Comparison of ENCODE assay signal across 8 cellular contexts in the genomic region with DNA sequence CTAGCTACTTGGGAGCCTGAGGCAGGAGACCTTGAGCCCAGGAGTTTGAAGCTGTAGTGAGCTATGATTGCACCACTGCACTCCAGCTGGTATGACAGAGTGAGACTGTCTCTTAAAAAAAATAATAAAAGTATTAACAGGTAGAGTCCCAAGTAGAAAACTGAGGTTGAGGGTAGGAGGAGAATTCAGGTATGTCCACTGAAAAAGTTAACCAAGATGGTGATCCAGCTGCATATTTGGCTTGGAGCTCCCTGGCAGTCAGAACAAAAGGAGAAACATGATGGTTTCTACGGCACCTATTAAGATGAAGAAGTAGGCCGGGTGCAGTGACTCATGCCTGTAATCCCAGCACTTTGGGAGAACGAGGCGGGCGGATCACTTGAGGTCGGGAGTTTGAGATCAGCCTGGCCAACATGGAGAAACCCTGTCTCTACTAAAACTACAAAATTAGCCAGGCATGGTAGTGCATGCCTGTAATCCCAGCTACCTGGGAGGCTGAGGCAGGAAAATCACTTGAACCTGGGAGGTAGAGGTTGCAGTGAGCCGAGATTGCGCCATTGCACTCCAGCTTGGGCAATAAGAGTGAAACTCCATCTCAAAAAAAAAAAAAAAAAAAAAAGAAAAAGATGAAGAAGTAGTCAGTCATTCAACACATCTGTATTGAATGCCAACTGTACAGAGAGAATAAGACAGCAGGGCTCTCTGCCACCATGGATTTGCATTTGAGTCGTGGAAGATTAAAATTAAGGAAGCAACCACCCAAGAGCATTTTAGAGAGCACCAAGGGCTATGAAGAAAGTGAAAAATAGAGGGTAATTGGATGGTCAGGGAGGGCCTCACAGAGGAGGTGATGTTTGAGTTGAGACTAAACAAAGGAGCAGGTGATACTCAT. TPM values are rescaled to one million over a fixed set of nuclear protein-coding genes. Genes with fewer than 3 reads are reported as not detected.
A peak's percentile ranks its signal among the peaks of the same experiment; 100 is the strongest.
DNase-seq lines count a peak whose midpoint lies in the region; ATAC-seq, FAIRE-seq and TF ChIP-seq lines count a peak whose summit lies in the region.
"Not testable (repeated sequence)": the region's sequence is repeated elsewhere in the genome, so short reads cannot be mapped to it uniquely, and the experiment has no call there.

No MANE protein-coding gene starts in this region.

- TF ChIP-seq POLR2A in K562 (conservative IDR thresholded peaks at IDR 0.05): not testable (repeated sequence)

- CTCF ChIA-PET in K562 (lab: Yijun Ruan, JAX; ENCODE audit: low intra/inter-chr PET ratio): not testable (repeated sequence)
- CTCF ChIA-PET in naive thymus-derived CD4-positive, alpha-beta T cell (lab: Charles Lee): interaction anchor here (0.8 to 1.4 kb wide), 5 partner anchors 19 to 172 kb away, joined by 3 to 4 read pairs (median 3); no protein-coding TSS in a partner anchor

- H2AFZ ChIP-seq in K562 (ENCODE audit: low read depth, low read length): peak overlapping the region; percentile 54
- not testable (repeated sequence) for H2AFZ ChIP-seq in smooth muscle cell (ENCODE audit: low read depth)

- FAIRE-seq in K562 (lab: Jason Lieb, UNC): not testable (repeated sequence)

- not testable (repeated sequence) for H3K27me3 Mint-ChIP-seq in naive thymus-derived CD4-positive, alpha-beta T cell

- H3K4me1 ChIP-seq in BLaER1 (peaks cover 53% of the 10 kb centered on the region), K562 (replicated peaks in 1 of 2; ENCODE audit: control insufficient read depth in 2 of 2, insufficient read depth in 2 of 2, low read length in 2 of 2) (peaks cover 17 to 42% of the 10 kb centered on the region in 2 experiments), esophagus (ENCODE audit: control insufficient read depth in 2 of 2, insufficient read depth in 2 of 2, low read length in 1 of 2) (peaks cover 10 to 13% of the 10 kb centered on the region in 2 donors)
- not testable (repeated sequence) for H3K4me1 ChIP-seq in naive thymus-derived CD4-positive, alpha-beta T cell (ENCODE audit: control insufficient read depth in 2 of 2, insufficient read depth in 2 of 2, low read length in 2 of 2); smooth muscle cell (ENCODE audit: low read depth)

- H3F3A ChIP-seq in smooth muscle cell (ENCODE audit: low read depth): not testable (repeated sequence)

- not testable (repeated sequence) for H3K9me1 ChIP-seq in K562 (ENCODE audit: control insufficient read depth, insufficient read depth, low read length)

- H3K4me2 ChIP-seq in BLaER1 (peak overlapping the region; percentile 80), K562 (ENCODE audit: insufficient read depth, low read length) (peak overlapping the region; percentile 58; the same call in 1 of the 2 replicates), smooth muscle cell (peak overlapping the region; percentile 40)

- peak; percentile 13 for DNase-seq in LHCN-M2 (ENCODE audit: low read depth)
- DNase-seq in RPMI7951 (ENCODE audit: low read depth): peak; percentile 48
- peak in 1 of 4 experiments; percentile 32 for DNase-seq in K562 (ENCODE audit: extremely low read depth in 1 of 4, low spot score in 3 of 4)
- peak; percentile 52 for DNase-seq in iris pigment epithelial cell (ENCODE audit: low read depth)
- DNase-seq in naive thymus-derived CD4-positive, alpha-beta T cell; smooth muscle cell (lab: John Stamatoyannopoulos, UW; ENCODE audit: unreplicated experiment): not testable (repeated sequence)

- POLR2A ChIA-PET in K562 (lab: Yijun Ruan, JAX): interaction anchor here (0.6 to 1.1 kb wide), 6 partner anchors 8 to 467 kb away, joined by 3 to 4 read pairs (median 3); a partner anchor contains a TSS
- POLR2A ChIA-PET in naive thymus-derived CD4-positive, alpha-beta T cell (lab: Charles Lee): interaction anchor here (0.5 kb wide), 1 partner anchor 137 kb away, joined by 3 read pairs; no protein-coding TSS in a partner anchor

- not testable (repeated sequence) for H3K9me3 Mint-ChIP-seq in naive thymus-derived CD4-positive, alpha-beta T cell

- H3K27ac ChIP-seq in BLaER1 (peak overlapping the region; percentile 50), K562 (ENCODE audit: extremely low read depth, low read depth, low read length) (peak overlapping the region; percentile 60; the same call in 2 of the 3 replicates), esophagus (ENCODE audit: low read depth in 2 of 2, low read length in 1 of 2) (peak overlapping the region; percentile 91 to 97)
- not testable (repeated sequence) for H3K27ac ChIP-seq in naive thymus-derived CD4-positive, alpha-beta T cell (ENCODE audit: low read depth, low read length); smooth muscle cell (ENCODE audit: low read depth)

- H3K9ac ChIP-seq in BLaER1; K562 (ENCODE audit: insufficient read depth in 1 of 2, low read depth in 2 of 2, low read length in 2 of 2); smooth muscle cell (ENCODE audit: low read depth): not testable (repeated sequence)

- H3K9me3 ChIP-seq in BLaER1: peaks cover 12% of the 10 kb centered on the region
- not testable (repeated sequence) for H3K9me3 ChIP-seq in K562 (replicated peaks; ENCODE audit: control insufficient read depth, insufficient read depth, low read depth, low read length); esophagus (ENCODE audit: control insufficient read depth in 2 of 2, insufficient read depth in 1 of 2, low read depth in 1 of 2, low read length in 1 of 2); naive thymus-derived CD4-positive, alpha-beta T cell (ENCODE audit: control insufficient read depth in 2 of 3, low read length in 3 of 3); smooth muscle cell (replicated peaks; ENCODE audit: low read depth)

- not testable (repeated sequence) for H3K36me3 ChIP-seq in BLaER1; K562 (ENCODE audit: control insufficient read depth, insufficient read depth, low read length); esophagus (ENCODE audit: control insufficient read depth in 2 of 2, insufficient read depth in 2 of 2, low read length in 1 of 2); naive thymus-derived CD4-positive, alpha-beta T cell (ENCODE audit: control insufficient read depth in 2 of 3, insufficient read depth in 3 of 3, low read length in 3 of 3); smooth muscle cell (ENCODE audit: low read depth)

- H4K20me1 ChIP-seq in BLaER1; K562 (replicated peaks; ENCODE audit: control insufficient read depth, insufficient read depth, low read length); smooth muscle cell (ENCODE audit: low read depth): not testable (repeated sequence)

- H3K36me3 Mint-ChIP-seq in naive thymus-derived CD4-positive, alpha-beta T cell: peaks cover 0 to 11% (median 7%) of the 10 kb centered on the region in 5 donors

- H3K4me1 Mint-ChIP-seq in naive thymus-derived CD4-positive, alpha-beta T cell: peaks cover 13 to 29% (median 21%) of the 10 kb centered on the region in 7 donors

- H3K27me3 ChIP-seq in BLaER1; K562 (ENCODE audit: control insufficient read depth in 2 of 2, insufficient read depth in 2 of 2, low read length in 2 of 2); esophagus (ENCODE audit: control insufficient read depth in 1 of 2, insufficient read depth in 2 of 2, low read length in 2 of 2); naive thymus-derived CD4-positive, alpha-beta T cell (ENCODE audit: control insufficient read depth in 2 of 2, insufficient read depth in 2 of 2, low read length in 2 of 2); smooth muscle cell (ENCODE audit: low read depth): not testable (repeated sequence)

- peak overlapping the region in 3 of 9 donors; percentile 32 to 83 (median 58) for H3K27ac Mint-ChIP-seq in naive thymus-derived CD4-positive, alpha-beta T cell

- peak; percentile 6 for ATAC-seq in K562
- ATAC-seq in naive thymus-derived CD4-positive, alpha-beta T cell: peak; percentile 20

- intact Hi-C loops in K562 (cut with micrococcal nuclease): loop anchor here (2.0 kb wide), 1 partner anchor 55 kb away; no protein-coding TSS in a partner anchor
- intact Hi-C loops in naive thymus-derived CD4-positive, alpha-beta T cell (cut with micrococcal nuclease): not testable (repeated sequence)

- not testable (repeated sequence) for TF ChIP-seq RAD21 in K562 (CRISPR knock-in tag; conservative IDR thresholded peaks at IDR 0.05 in 1 of 2, IDR thresholded peaks at IDR 0.05 in 1 of 2)

- in situ Hi-C loops in K562 (cut with MboI): not testable (repeated sequence)

- not testable (repeated sequence) for TF ChIP-seq CTCF in K562 (IDR thresholded peaks at IDR 0.05 in 2 of 3, conservative IDR thresholded peaks at IDR 0.05 in 1 of 3; ENCODE audit: insufficient read depth in 2 of 3, low read depth in 1 of 3, low read length in 3 of 3); smooth muscle cell (IDR thresholded peaks at IDR 0.05; ENCODE audit: borderline replicate concordance, insufficient read depth, poor library complexity, severe bottlenecking)

- TF ChIP-seq EP300 in K562 (IDR thresholded peaks at IDR 0.05; ENCODE audit: low read length): not testable (repeated sequence)

- H3K4me3 ChIP-seq in BLaER1; K562; esophagus (ENCODE audit: low read depth in 1 of 2, low read length in 2 of 2); naive thymus-derived CD4-positive, alpha-beta T cell (ENCODE audit: low read length); smooth muscle cell: not testable (repeated sequence)

- BruUV-seq in K562 (replicated peaks; lab: Mats Ljungman, UMichigan): not testable (repeated sequence)

- not testable (repeated sequence) for H3K4me3 Mint-ChIP-seq in naive thymus-derived CD4-positive, alpha-beta T cell

- 39% methylated on average over 8 of the region's 9 CpGs for WGBS in K562 (ENCODE audit: insufficient coverage, low coverage, missing lambda C conversion rate)
- 42 to 46% methylated on average over 9 of the region's 9 CpGs for WGBS in esophagus, 2 donors
- 51% methylated on average over 9 of the region's 9 CpGs for WGBS in smooth muscle cell (ENCODE audit: low lambda C conversion rate)

- not testable (repeated sequence) for H3K79me2 ChIP-seq in K562 (ENCODE audit: control insufficient read depth, insufficient read depth, low read length); smooth muscle cell (ENCODE audit: low read depth)

RNA-seq across cellular contexts. Expression of a gene that starts 5.8 kb away (rescaled TPM):
- total RNA-seq in LHCN-M2 (2014; rRNA removed) (7.1 and 11.3 TPM in 2 replicates), K562 (2014; rRNA removed) (4.1 and 8.2 TPM in 2 replicates), K562 (2014; rRNA removed; fragmentation: Illumina TruSeq; extraction: Trizol) (2.5 and 3.1 TPM in 2 replicates), K562 (2015; rRNA removed; fragmentation: Illumina TruSeq; extraction: Trizol) (4.6 TPM in 2 replicates), K562 (2021) (4.6 and 6.0 TPM in 2 replicates), smooth muscle cell (7.5 and 9.6 TPM in 2 replicates)
- 14.2 TPM for polyA plus RNA-seq in LHCN-M2 (2012)
- total RNA-seq in RPMI7951 (2014; rRNA removed; shearing (Covaris generic)): 9.4 and 16.0 TPM in 2 replicates
- 2.7 and 8.1 TPM in 2 replicates for total RNA-seq in K562 (2011; cell fraction: chromatin; rRNA removed; ENCODE audit: low replicate concordance)
- total RNA-seq in K562 (2011; cell fraction: nucleolus; rRNA removed): 7.7 and 8.8 TPM in 2 replicates
- 5.1 and 6.9 TPM in 2 replicates for total RNA-seq in K562 (2011; cell fraction: nucleoplasm; rRNA removed)
- polyA plus RNA-seq in K562 (2011; rRNA removed) (4.6 and 6.4 TPM in 2 replicates), K562 (2014; fragmentation: Illumina TruSeq; extraction: Trizol) (4.5 and 4.9 TPM in 2 replicates), K562 (2014; fragmentation: Nextera tagmentation; extraction: Ambion mirVana) (1 to 10 TPM in 1 of 2 experiments, under 1 TPM in 1; 0.60 to 1.2 TPM), K562 (2014; rRNA removed) (5.0 and 7.9 TPM in 2 replicates), esophagus (10 to 100 TPM; 12.9 TPM), smooth muscle cell (14.8 and 20.2 TPM in 2 replicates)
- 6.6 and 7.2 TPM in 2 replicates for polyA plus RNA-seq in K562 (2011; cell fraction: cytosol; rRNA removed)
- 4.0 and 4.1 TPM in 2 replicates for polyA plus RNA-seq in K562 (2011; cell fraction: nucleus; rRNA removed)
- polyA plus RNA-seq in K562 (2012): 6.2 and 9.2 TPM in 2 replicates
- polyA minus RNA-seq in K562 (2011; rRNA and poly(A)+ RNA removed): 3.7 and 4.3 TPM in 2 replicates
- 2.7 and 3.1 TPM in 2 replicates for polyA minus RNA-seq in K562 (2011; cell fraction: cytosol; rRNA and poly(A)+ RNA removed)
- polyA minus RNA-seq in K562 (2011; cell fraction: nucleus; rRNA and poly(A)+ RNA removed): 2.4 and 4.4 TPM in 2 replicates
- total RNA-seq in naive thymus-derived CD4-positive, alpha-beta T cell: 1 to 10 TPM; 1.2 to 8.0 (median 7.3) TPM
- polyA plus RNA-seq in naive thymus-derived CD4-positive, alpha-beta T cell: 1 to 10 TPM; 4.5 to 6.3 TPM
